In genomic region chr11:35192347-35192746, GRCh38 we compare ENCODE assay signal across 12 cellular contexts. TPM values are rescaled to one million over a fixed set of nuclear protein-coding genes. Genes with fewer than 3 reads are reported as not detected.
DNase-seq lines count a peak whose midpoint lies in the region; ATAC-seq and TF ChIP-seq lines count a peak whose summit lies in the region.
"Had no signal": no experiment of that assay in that cellular context is flagged by ENCODE, and none has a peak within 500 bp of the region (broad histone marks: within the 10 kb centered on the region; RNA-seq: fewer than 3 reads in every experiment).

No MANE protein-coding gene starts in this region.

- POLR2A ChIA-PET in IMR-90 (lab: Charles Lee; ENCODE audit: unreplicated experiment): no interaction called here

- no peak overlapping the region for H2AK9ac ChIP-seq in IMR-90 (replicated peaks; ENCODE audit: low read depth, low read length, poor library complexity)

- H4K8ac ChIP-seq in IMR-90 (ENCODE audit: low read depth in 2 of 2, low read length in 2 of 2): peak overlapping the region; percentile 78 to 81; a peak in 3 of 4 replicates

- H3K27me3 ChIP-seq in IMR-90 (ENCODE audit: control insufficient read depth, insufficient read depth, low read length) (no peaks in the 10 kb centered on the region), colonic mucosa (no peaks in the 10 kb centered on the region), liver (ENCODE audit: control insufficient read depth in 4 of 4, insufficient read depth in 4 of 4, low read length in 3 of 4) (no peaks in the 10 kb centered on the region), stomach smooth muscle (ENCODE audit: control insufficient read depth in 1 of 2, insufficient read depth in 2 of 2, low read length in 2 of 2) (no peaks in the 10 kb centered on the region)

- H3K56ac ChIP-seq in IMR-90 (ENCODE audit: extremely low read depth, insufficient read depth, low read length): peak overlapping the region; percentile 61

- peaks cover 28% of the 10 kb centered on the region for H4K20me1 ChIP-seq in IMR-90 (ENCODE audit: insufficient read depth, low read length)

- peak overlapping the region; percentile 83 for H2BK5ac ChIP-seq in IMR-90 (ENCODE audit: low read depth, low read length, poor library complexity, severe bottlenecking)

- peak overlapping the region; percentile 58; the same call in 1 of the 2 replicates for H2BK20ac ChIP-seq in IMR-90 (ENCODE audit: low read depth, low read length)

- H2AK5ac ChIP-seq in IMR-90 (ENCODE audit: low read depth, low read length): peak overlapping the region; percentile 69; the same call in 1 of the 2 replicates

- H3K27ac ChIP-seq in IMR-90 (ENCODE audit: insufficient read depth, low read length): peak overlapping the region; percentile 64
- H3K27ac ChIP-seq in colonic mucosa: no peak overlapping the region
- no peak overlapping the region for H3K27ac ChIP-seq in liver (ENCODE audit: low read depth in 1 of 2, low read length in 2 of 2)
- peak overlapping the region; percentile 81 for H3K27ac ChIP-seq in stomach smooth muscle (ENCODE audit: low read length)

- H3K18ac ChIP-seq in IMR-90 (ENCODE audit: low read depth, low read length): peak overlapping the region; percentile 87

- H3K36me3 ChIP-seq in IMR-90 (ENCODE audit: control insufficient read depth, insufficient read depth, low read length) (peaks cover 50% of the 10 kb centered on the region), colonic mucosa (peaks cover 4% of the 10 kb centered on the region), liver (ENCODE audit: control insufficient read depth in 4 of 4, insufficient read depth in 3 of 4, low read depth in 1 of 4, low read length in 3 of 4) (no peaks in the 10 kb centered on the region), stomach smooth muscle (ENCODE audit: control insufficient read depth in 2 of 2, insufficient read depth in 2 of 2, low read length in 2 of 2) (peaks cover 16 to 32% of the 10 kb centered on the region in 2 donors)

- WGBS in IMR-90 (ENCODE audit: extremely low coverage in 2 of 2, insufficient read length in 1 of 2), 2 experiments: 40% methylated on average over 1 of the region's 3 CpGs; no CpG with 5 or more reads in 1 of the 2 experiments
- 18% methylated on average over 3 of the region's 3 CpGs for WGBS in liver

- peak overlapping the region; percentile 45 for H4K91ac ChIP-seq in IMR-90 (ENCODE audit: insufficient read depth, low read depth, low read length)

- DNase-seq in IMR-90: peak; percentile 38
- DNase-seq in colonic mucosa: peak; percentile 55
- no peak for DNase-seq in kidney tubule cell (ENCODE audit: low spot score)
- no peak for DNase-seq in OCI-M2 (lab: John Stamatoyannopoulos, UW; ENCODE audit: unreplicated experiment)
- no peak for DNase-seq in NCI-H2196 treated with DMSO at 0.1 percent for 48 hours (lab: John Stamatoyannopoulos, UW; ENCODE audit: unreplicated experiment)
- DNase-seq: activated T-cell treated with anti-CD3 and anti-CD28 coated beads, Interleukin-2, amount 50 U/mL, for 1 hour; effector CD8-positive, alpha-beta T cell; midbrain; NCI-H345 had no signal

- CTCF ChIA-PET in IMR-90 (lab: Yijun Ruan, JAX): interaction anchor here (1.0 kb wide), 1 partner anchor 195 kb away, joined by 3 read pairs; no protein-coding TSS in a partner anchor

- peak overlapping the region; percentile 87 for H4K5ac ChIP-seq in IMR-90 (ENCODE audit: low read depth, low read length)

- intact Hi-C loops in IMR-90 (cut with micrococcal nuclease): loop anchor here (5.0 to 10.0 kb wide), 2 partner anchors 192 to 215 kb away; no protein-coding TSS in a partner anchor
- intact Hi-C loops in colonic mucosa (cut with DNase I): no loop called here

- peak overlapping the region; percentile 52; the same call in 2 of the 3 replicates for H2BK15ac ChIP-seq in IMR-90 (ENCODE audit: low read depth, low read length)

- H3K9ac ChIP-seq in IMR-90 (ENCODE audit: low read depth, low read length) (peak overlapping the region; percentile 49; the same call in 1 of the 2 replicates), colonic mucosa (ENCODE audit: low read depth in 2 of 2, low read length in 2 of 2) (no peak overlapping the region), liver (ENCODE audit: low read depth in 1 of 2, low read length in 2 of 2) (no peak overlapping the region), stomach smooth muscle (ENCODE audit: low read length in 2 of 2) (peak overlapping the region in 1 of 2 donors; percentile 20)

- dilution Hi-C loops in IMR-90 (cut with HindIII; ENCODE audit: low sequenced_read_pairs, unreplicated experiment): no loop called here

- H3K9me3 ChIP-seq in IMR-90 (ENCODE audit: control insufficient read depth, insufficient read depth, low read length): no peaks in the 10 kb centered on the region
- no peaks in the 10 kb centered on the region for H3K9me3 ChIP-seq in colonic mucosa
- H3K9me3 ChIP-seq in liver (ENCODE audit: control insufficient read depth in 4 of 4, low read length in 3 of 4): no peaks in the 10 kb centered on the region
- H3K9me3 ChIP-seq in stomach smooth muscle (ENCODE audit: control insufficient read depth in 2 of 2, low read length in 2 of 2): no peaks in the 10 kb centered on the region

- H3K23ac ChIP-seq in IMR-90 (ENCODE audit: low read depth, low read length): peak overlapping the region; percentile 81

- ATAC-seq in IMR-90 (ENCODE audit: low read depth) (peak; percentile 45), GM21423 (IDR thresholded peaks at IDR 0.05; ENCODE audit: unreplicated experiment) (no peak)

- TF ChIP-seq RAD21 in IMR-90 (IDR thresholded peaks at IDR 0.05; ENCODE audit: low read length) (no peak), liver (IDR thresholded peaks at IDR 0.05) (peak; percentile 50 to 58)

- H3K4me3 ChIP-seq in IMR-90 (ENCODE audit: insufficient read depth, low read depth, low read length) (no peak overlapping the region), colonic mucosa (no peak overlapping the region), liver (ENCODE audit: low read depth in 1 of 3, low read length in 3 of 3) (no peak overlapping the region), stomach smooth muscle (ENCODE audit: low read length in 2 of 2) (peak overlapping the region in 1 of 2 donors; percentile 17)

- H3K79me1 ChIP-seq in IMR-90 (ENCODE audit: low read depth in 1 of 2, low read length in 2 of 2): peaks cover 14 to 60% of the 10 kb centered on the region in 2 experiments

- H3K4ac ChIP-seq in IMR-90 (ENCODE audit: low read depth, low read length): peak overlapping the region; percentile 77

- H2BK120ac ChIP-seq in IMR-90 (ENCODE audit: low read depth, low read length): peak overlapping the region; percentile 75

- no peak for TF ChIP-seq CTCF in IMR-90 (conservative IDR thresholded peaks at IDR 0.05; ENCODE audit: low read depth, low read length)
- TF ChIP-seq CTCF in colonic mucosa (IDR thresholded peaks at IDR 0.05): no peak
- no peak for TF ChIP-seq CTCF in liver (IDR thresholded peaks at IDR 0.05; ENCODE audit: low read depth, low read length, missing input control)

- H3K4me2 ChIP-seq in IMR-90 (ENCODE audit: low read depth, low read length): 0 out of 2 replicates have a peak overlapping the region, but pooled peaks have one; percentile 9

- H2AFZ ChIP-seq in IMR-90 (replicated peaks; ENCODE audit: low read length, poor library complexity): no peak overlapping the region

- peak overlapping the region; percentile 54 for H3K14ac ChIP-seq in IMR-90 (replicated peaks; ENCODE audit: low read depth, low read length)

- peaks cover 19% of the 10 kb centered on the region for H3K9me1 ChIP-seq in IMR-90 (ENCODE audit: insufficient read depth, low read length)

- no TSS peak for BruUV-seq in IMR-90 (replicated peaks; lab: Mats Ljungman, UMichigan)

- peaks cover 28% of the 10 kb centered on the region for H3K4me1 ChIP-seq in IMR-90 (ENCODE audit: control insufficient read depth, insufficient read depth, low read length)
- H3K4me1 ChIP-seq in colonic mucosa: no peaks in the 10 kb centered on the region
- H3K4me1 ChIP-seq in liver (ENCODE audit: control insufficient read depth in 4 of 4, insufficient read depth in 4 of 4, low read length in 3 of 4): peaks cover 0 to 8% (median 6%) of the 10 kb centered on the region in 4 donors
- H3K4me1 ChIP-seq in stomach smooth muscle (ENCODE audit: control insufficient read depth, insufficient read depth, low read length): peaks cover 32% of the 10 kb centered on the region

- no peak for TF ChIP-seq POLR2A in IMR-90 (IDR thresholded peaks at IDR 0.05; ENCODE audit: low read depth, low read length)

- in situ Hi-C loops in IMR-90 (cut with MboI; ENCODE audit: low sequenced_read_pairs): no loop called here

TF ChIP-seq in IMR-90, 13 proteins besides CTCF, POLR2A, EP300 and RAD21 (continues in another document):
- TF ChIP-seq MAFK (IDR thresholded peaks at IDR 0.05; ENCODE audit: low read depth, low read length) (no peak), CEBPB (IDR thresholded peaks at IDR 0.05; ENCODE audit: low read depth, low read length) (no peak), ELK1 (IDR thresholded peaks at IDR 0.05; ENCODE audit: borderline replicate concordance, low read depth, low read length) (no peak)

TF ChIP-seq in liver, 16 proteins besides CTCF, POLR2A, EP300 and RAD21:
- peak; percentile 96 for TF ChIP-seq NR2F2 (IDR thresholded peaks at IDR 0.05)
- TF ChIP-seq FOXA1 (IDR thresholded peaks at IDR 0.05): no peak
- peak; percentile 74 for TF ChIP-seq SP1 (IDR thresholded peaks at IDR 0.05)
- TF ChIP-seq TAF1 (conservative IDR thresholded peaks at IDR 0.05): no peak
- peak; percentile 43 for TF ChIP-seq MAX (IDR thresholded peaks at IDR 0.05)
- peak; percentile 43 to 52 for TF ChIP-seq JUND (IDR thresholded peaks at IDR 0.05)
- peak; percentile 73 to 83 for TF ChIP-seq RXRA (IDR thresholded peaks at IDR 0.05)
- TF ChIP-seq HNF4A (conservative IDR thresholded peaks at IDR 0.05): peak; percentile 81 to 87
- peak; percentile 35 for TF ChIP-seq YY1 (IDR thresholded peaks at IDR 0.05)
- TF ChIP-seq EGR1 (IDR thresholded peaks at IDR 0.05; ENCODE audit: low read depth in 2 of 2): peak in 1 of 2 donors; percentile 27
- no peak for TF ChIP-seq HNF4G (IDR thresholded peaks at IDR 0.05)

RNA-seq across cellular contexts. Expression of gene CD44, which starts 53.4 kb away (rescaled TPM):
- total RNA-seq in IMR-90 (2012; rRNA removed) (341 and 357 TPM in 2 replicates), colonic mucosa (100 to 1,000 TPM; 152 to 171 TPM), liver (10 to 100 TPM; 16.7 to 26.9 TPM)
- polyA plus RNA-seq in IMR-90 (2012; rRNA removed) (947 and 1,094 TPM in 2 replicates), liver (10 to 100 TPM in 1 of 2 donors, 1 to 10 TPM in 1; 4.1 to 12.6 TPM)
- polyA plus RNA-seq in IMR-90 (2012; cell fraction: cytosol; rRNA removed): 502 and 1,091 TPM in 2 replicates
- polyA plus RNA-seq in IMR-90 (2012; cell fraction: nucleus; rRNA removed; ENCODE audit: low replicate concordance): 461 and 652 TPM in 2 replicates

Comparison
In these comparisons a context has a peak if more than half of its experiments do, and no peak if none do; other contexts are left out.
1. DNase-seq: peak in IMR-90 (single experiment) and colonic mucosa (single experiment); none in kidney tubule cell (single experiment), OCI-M2 (single experiment) and NCI-H2196 treated with DMSO at 0.1 percent for 48 hours (single experiment).
2. H3K27ac ChIP-seq: peak in IMR-90 (single experiment) and stomach smooth muscle (single experiment); none in colonic mucosa (single experiment) and liver (0 of 2).
3. RNA of gene CD44, which starts 53.4 kb away (total RNA-seq): 341 to 357 TPM in IMR-90 and 152 to 171 TPM in colonic mucosa; 16.7 to 26.9 TPM in liver; every median in the first group is over 4 times any median in the second.